Comparison of ENCODE assay signal across 1 cellular context in the genomic region with DNA sequence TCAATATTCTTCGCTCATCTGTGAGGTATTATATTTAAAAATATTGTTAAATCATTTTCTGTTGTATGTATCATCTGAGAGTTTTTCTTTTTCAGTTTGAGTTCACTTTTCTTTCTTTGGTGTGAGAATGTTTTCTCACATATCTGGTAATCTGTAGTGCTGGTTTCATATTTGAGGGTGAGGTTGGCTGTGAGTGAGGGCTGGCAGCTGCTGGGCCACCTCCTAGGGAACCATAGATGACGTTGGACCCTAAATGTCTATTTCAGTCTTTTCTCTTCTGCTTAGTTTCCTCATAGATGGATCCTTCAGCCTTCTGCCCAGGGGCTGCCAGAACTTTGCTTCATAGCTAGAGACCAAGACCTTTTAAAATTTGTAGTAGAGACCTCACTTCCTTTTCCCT.
TF ChIP-seq lines count a peak whose summit lies in the region.

No MANE protein-coding gene starts in this region.

TF ChIP-seq in GM12878, 131 proteins besides CTCF, POLR2A, EP300 and RAD21 (continued from another document and continues in another):
- TF ChIP-seq, protein P1, sequence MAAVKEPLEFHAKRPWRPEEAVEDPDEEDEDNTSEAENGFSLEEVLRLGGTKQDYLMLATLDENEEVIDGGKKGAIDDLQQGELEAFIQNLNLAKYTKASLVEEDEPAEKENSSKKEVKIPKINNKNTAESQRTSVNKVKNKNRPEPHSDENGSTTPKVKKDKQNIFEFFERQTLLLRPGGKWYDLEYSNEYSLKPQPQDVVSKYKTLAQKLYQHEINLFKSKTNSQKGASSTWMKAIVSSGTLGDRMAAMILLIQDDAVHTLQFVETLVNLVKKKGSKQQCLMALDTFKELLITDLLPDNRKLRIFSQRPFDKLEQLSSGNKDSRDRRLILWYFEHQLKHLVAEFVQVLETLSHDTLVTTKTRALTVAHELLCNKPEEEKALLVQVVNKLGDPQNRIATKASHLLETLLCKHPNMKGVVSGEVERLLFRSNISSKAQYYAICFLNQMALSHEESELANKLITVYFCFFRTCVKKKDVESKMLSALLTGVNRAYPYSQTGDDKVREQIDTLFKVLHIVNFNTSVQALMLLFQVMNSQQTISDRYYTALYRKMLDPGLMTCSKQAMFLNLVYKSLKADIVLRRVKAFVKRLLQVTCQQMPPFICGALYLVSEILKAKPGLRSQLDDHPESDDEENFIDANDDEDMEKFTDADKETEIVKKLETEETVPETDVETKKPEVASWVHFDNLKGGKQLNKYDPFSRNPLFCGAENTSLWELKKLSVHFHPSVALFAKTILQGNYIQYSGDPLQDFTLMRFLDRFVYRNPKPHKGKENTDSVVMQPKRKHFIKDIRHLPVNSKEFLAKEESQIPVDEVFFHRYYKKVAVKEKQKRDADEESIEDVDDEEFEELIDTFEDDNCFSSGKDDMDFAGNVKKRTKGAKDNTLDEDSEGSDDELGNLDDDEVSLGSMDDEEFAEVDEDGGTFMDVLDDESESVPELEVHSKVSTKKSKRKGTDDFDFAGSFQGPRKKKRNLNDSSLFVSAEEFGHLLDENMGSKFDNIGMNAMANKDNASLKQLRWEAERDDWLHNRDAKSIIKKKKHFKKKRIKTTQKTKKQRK (IDR thresholded peaks at IDR 0.05; ENCODE audit: low read depth, low read length): no peak
- TF ChIP-seq HDGF (IDR thresholded peaks at IDR 0.05) (no peak), KAT2A (conservative IDR thresholded peaks at IDR 0.05; ENCODE audit: control insufficient read depth, low read depth, low read length) (no peak), MXI1 (IDR thresholded peaks at IDR 0.05; ENCODE audit: low read depth, low read length) (no peak), SIX5 (IDR thresholded peaks at IDR 0.05; ENCODE audit: low read depth, low read length, severe bottlenecking) (no peak), SRF (IDR thresholded peaks at IDR 0.05; ENCODE audit: low read depth in 2 of 2, low read length in 2 of 2) (no peak), JUND (IDR thresholded peaks at IDR 0.05; ENCODE audit: low read depth, low read length) (no peak), ZNF207 (IDR thresholded peaks at IDR 0.05; ENCODE audit: borderline replicate concordance) (no peak), E2F4 (IDR thresholded peaks at IDR 0.05; ENCODE audit: low read depth, low read length) (no peak), SUPT20H (IDR thresholded peaks at IDR 0.05; ENCODE audit: borderline replicate concordance, control insufficient read depth, low read depth, low read length) (no peak), ASH2L (IDR thresholded peaks at IDR 0.05; ENCODE audit: borderline replicate concordance, low read depth) (no peak), MEF2A (IDR thresholded peaks at IDR 0.05; ENCODE audit: insufficient read depth, low read depth, low read length) (peak; percentile 77), NFYA (IDR thresholded peaks at IDR 0.05; ENCODE audit: borderline replicate concordance, low read depth, low read length) (no peak), EZH2 (IDR thresholded peaks at IDR 0.05; ENCODE audit: borderline replicate concordance, control insufficient read depth, low read depth, low read length) (no peak), NR2C2 (IDR thresholded peaks at IDR 0.05; ENCODE audit: borderline replicate concordance, control insufficient read depth, insufficient read length, low read depth) (no peak), KDM1A (IDR thresholded peaks at IDR 0.05; ENCODE audit: borderline replicate concordance) (no peak), BMI1 (IDR thresholded peaks at IDR 0.05; ENCODE audit: borderline replicate concordance) (no peak), SMAD1 (IDR thresholded peaks at IDR 0.05; ENCODE audit: low read depth, partially characterized antibody) (no peak), GATAD2B (conservative IDR thresholded peaks at IDR 0.05; ENCODE audit: low read depth) (no peak), TARDBP (IDR thresholded peaks at IDR 0.05; ENCODE audit: borderline replicate concordance) (no peak), TBL1XR1 (IDR thresholded peaks at IDR 0.05; ENCODE audit: low read depth, low read length) (no peak), SP1 (IDR thresholded peaks at IDR 0.05; ENCODE audit: low read depth, low read length) (no peak), REST (IDR thresholded peaks at IDR 0.05; ENCODE audit: low read depth, low read length) (no peak), ZNF217 (IDR thresholded peaks at IDR 0.05) (no peak), ZNF384 (IDR thresholded peaks at IDR 0.05; ENCODE audit: borderline replicate concordance, low read depth, low read length) (0 out of 2 replicates have a peak, but pooled peaks have one; percentile 24), ZBTB33 (IDR thresholded peaks at IDR 0.05) (no peak), POLR2AphosphoS2 (IDR thresholded peaks at IDR 0.05; ENCODE audit: low read depth, low read length) (no peak), IRF3 (IDR thresholded peaks at IDR 0.05) (no peak), SKIL (IDR thresholded peaks at IDR 0.05; ENCODE audit: low read depth, poor library complexity, severe bottlenecking) (peak; percentile 48), USF2 (IDR thresholded peaks at IDR 0.05; ENCODE audit: borderline replicate concordance, low read depth, low read length) (no peak), PML (IDR thresholded peaks at IDR 0.05; ENCODE audit: low read length) (no peak), SREBF2 (IDR thresholded peaks at IDR 0.05; ENCODE audit: low read length) (no peak), ZNF24 (IDR thresholded peaks at IDR 0.05) (no peak), FOXM1 (IDR thresholded peaks at IDR 0.05; ENCODE audit: low read depth, low read length) (peak; percentile 79; the same call in 1 of the 2 replicates), SMAD5 (IDR thresholded peaks at IDR 0.05; ENCODE audit: low read depth) (no peak), SIN3A (IDR thresholded peaks at IDR 0.05; ENCODE audit: low read depth, low read length) (no peak), CREM (IDR thresholded peaks at IDR 0.05; ENCODE audit: low read depth) (peak; percentile 81), FOS (IDR thresholded peaks at IDR 0.05; ENCODE audit: borderline replicate concordance, extremely low read depth, insufficient read length) (no peak)
- TF ChIP-seq, protein P2, sequence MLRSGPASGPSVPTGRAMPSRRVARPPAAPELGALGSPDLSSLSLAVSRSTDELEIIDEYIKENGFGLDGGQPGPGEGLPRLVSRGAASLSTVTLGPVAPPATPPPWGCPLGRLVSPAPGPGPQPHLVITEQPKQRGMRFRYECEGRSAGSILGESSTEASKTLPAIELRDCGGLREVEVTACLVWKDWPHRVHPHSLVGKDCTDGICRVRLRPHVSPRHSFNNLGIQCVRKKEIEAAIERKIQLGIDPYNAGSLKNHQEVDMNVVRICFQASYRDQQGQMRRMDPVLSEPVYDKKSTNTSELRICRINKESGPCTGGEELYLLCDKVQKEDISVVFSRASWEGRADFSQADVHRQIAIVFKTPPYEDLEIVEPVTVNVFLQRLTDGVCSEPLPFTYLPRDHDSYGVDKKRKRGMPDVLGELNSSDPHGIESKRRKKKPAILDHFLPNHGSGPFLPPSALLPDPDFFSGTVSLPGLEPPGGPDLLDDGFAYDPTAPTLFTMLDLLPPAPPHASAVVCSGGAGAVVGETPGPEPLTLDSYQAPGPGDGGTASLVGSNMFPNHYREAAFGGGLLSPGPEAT (IDR thresholded peaks at IDR 0.05; ENCODE audit: low read depth): no peak; the same call in 1 of the 2 replicates
- TF ChIP-seq, protein P3, sequence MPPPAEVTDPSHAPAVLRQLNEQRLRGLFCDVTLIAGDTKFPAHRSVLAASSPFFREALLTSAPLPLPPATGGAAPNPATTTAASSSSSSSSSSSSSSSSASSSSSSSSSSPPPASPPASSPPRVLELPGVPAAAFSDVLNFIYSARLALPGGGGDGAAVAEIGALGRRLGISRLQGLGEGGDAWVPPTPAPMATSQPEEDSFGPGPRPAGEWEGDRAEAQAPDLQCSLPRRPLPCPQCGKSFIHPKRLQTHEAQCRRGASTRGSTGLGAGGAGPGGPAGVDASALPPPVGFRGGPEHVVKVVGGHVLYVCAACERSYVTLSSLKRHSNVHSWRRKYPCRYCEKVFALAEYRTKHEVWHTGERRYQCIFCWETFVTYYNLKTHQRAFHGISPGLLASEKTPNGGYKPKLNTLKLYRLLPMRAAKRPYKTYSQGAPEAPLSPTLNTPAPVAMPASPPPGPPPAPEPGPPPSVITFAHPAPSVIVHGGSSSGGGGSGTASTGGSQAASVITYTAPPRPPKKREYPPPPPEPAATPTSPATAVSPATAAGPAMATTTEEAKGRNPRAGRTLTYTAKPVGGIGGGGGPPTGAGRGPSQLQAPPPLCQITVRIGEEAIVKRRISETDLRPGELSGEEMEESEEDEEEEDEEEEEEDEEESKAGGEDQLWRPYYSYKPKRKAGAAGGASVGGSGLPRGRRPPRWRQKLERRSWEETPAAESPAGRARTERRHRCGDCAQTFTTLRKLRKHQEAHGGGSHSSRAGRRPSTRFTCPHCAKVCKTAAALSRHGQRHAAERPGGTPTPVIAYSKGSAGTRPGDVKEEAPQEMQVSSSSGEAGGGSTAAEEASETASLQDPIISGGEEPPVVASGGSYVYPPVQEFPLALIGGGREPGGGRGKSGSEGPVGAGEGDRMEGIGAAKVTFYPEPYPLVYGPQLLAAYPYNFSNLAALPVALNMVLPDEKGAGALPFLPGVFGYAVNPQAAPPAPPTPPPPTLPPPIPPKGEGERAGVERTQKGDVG (CRISPR knock-in tag; IDR thresholded peaks at IDR 0.05): no peak
